15 cellular contexts compared by ENCODE assay signal in genomic region chrX:31993635-31994034, GRCh38.
"Had no signal": no experiment of that assay in that cellular context is flagged by ENCODE, and none has a peak within 500 bp of the region (broad histone marks: within the 10 kb centered on the region; RNA-seq: fewer than 3 reads in every experiment).

No MANE protein-coding gene starts in this region.

- ATAC-seq: gastroesophageal sphincter; naive thymus-derived CD4-positive, alpha-beta T cell had no signal

- H3K4me3 ChIP-seq: gastroesophageal sphincter, lower lobe of right lung, right atrium auricular region, tibial artery, uterus had no signal

- FAIRE-seq: colon, small intestine, TTC549 had no signal

- H3K27me3 ChIP-seq: gastroesophageal sphincter, right atrium auricular region, tibial artery, uterus had no signal

- DNase-seq: activated CD4-positive, alpha-beta T cell treated with anti-CD3 and anti-CD28 coated beads, Interleukin-2, amount 50 U/mL, for 1 hour; activated CD4-positive, CD25-positive, alpha-beta regulatory T cell; activated naive CD4-positive, alpha-beta T cell treated with anti-CD3 and anti-CD28 coated beads, Interleukin-2, amount 10 ng/mL, durations not matched to agents 7 days and 5 days; effector CD4-positive, alpha-beta T cell; hippocampal formation; kidney glomerular epithelial cell; lower lobe of right lung; naive thymus-derived CD4-positive, alpha-beta T cell; small intestine; tibial artery; uterus had no signal

- H3K9me3 ChIP-seq: gastroesophageal sphincter, lower lobe of right lung, right atrium auricular region, tibial artery, uterus had no signal

- H3K4me1 ChIP-seq: gastroesophageal sphincter, lower lobe of right lung, right atrium auricular region, uterus had no signal

- H3K27ac ChIP-seq: gastroesophageal sphincter, lower lobe of right lung, right atrium auricular region, tibial artery, uterus had no signal

- H3K36me3 ChIP-seq: gastroesophageal sphincter, lower lobe of right lung, right atrium auricular region, tibial artery, uterus had no signal
